Comparison of ENCODE assay signal across 29 cellular contexts in the genomic region with DNA sequence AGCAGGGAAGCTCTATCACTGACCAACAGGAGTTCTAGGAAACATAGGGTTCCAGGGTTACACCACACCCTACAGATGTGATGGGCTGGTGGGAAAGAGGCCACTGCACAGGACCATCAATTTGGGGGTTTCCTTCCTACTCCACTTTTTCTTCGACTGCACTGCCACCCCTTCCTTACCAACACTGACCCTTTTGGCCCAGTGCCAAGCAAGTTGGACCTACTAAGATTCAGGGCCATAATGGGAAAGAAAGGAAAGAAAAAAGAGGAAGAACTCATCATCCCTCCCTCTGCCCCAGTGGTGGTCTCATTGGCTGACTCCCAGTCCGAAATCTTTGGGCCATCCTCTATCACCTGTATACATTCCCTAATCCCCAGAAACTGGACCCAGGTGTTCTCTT. TPM values are rescaled to one million over a fixed set of nuclear protein-coding genes. Genes with fewer than 3 reads are reported as not detected.
DNase-seq lines count a peak whose midpoint lies in the region; ATAC-seq, FAIRE-seq and TF ChIP-seq lines count a peak whose summit lies in the region.
"Had no signal": no experiment of that assay in that cellular context is flagged by ENCODE, and none has a peak within 500 bp of the region (broad histone marks: within the 10 kb centered on the region; RNA-seq: fewer than 3 reads in every experiment).

No MANE protein-coding gene starts in this region.

- POLR2A ChIA-PET in HepG2 (lab: Yijun Ruan, JAX), result no interaction called here
- POLR2A ChIA-PET in K562 (lab: Yijun Ruan, JAX), result no interaction called here

- H2AFZ ChIP-seq in HepG2 (ENCODE audit: low read length) (no peak overlapping the region), K562 (ENCODE audit: low read depth, low read length) (no peak overlapping the region)

- in situ Hi-C loops in HepG2 (cut with HindIII; ENCODE audit: extremely low pct_ligation_motif_present, low pct_unique_long_range_greater_than_20kb) (no loop called here), K562 (cut with MboI) (no loop called here)

- H3K79me2 ChIP-seq in HepG2 (ENCODE audit: insufficient read depth, low read length), result no peaks in the 10 kb centered on the region
- no peaks in the 10 kb centered on the region for H3K79me2 ChIP-seq in K562 (ENCODE audit: control insufficient read depth, insufficient read depth, low read length)
- no peaks in the 10 kb centered on the region for H3K79me2 ChIP-seq in mesendoderm (ENCODE audit: control insufficient read depth, insufficient read depth, low read length)

- H2BK120ac ChIP-seq in mesendoderm (ENCODE audit: low read depth, low read length), result no peak overlapping the region

- H3K27ac ChIP-seq in HepG2 (ENCODE audit: extremely low read length, insufficient read depth, low read length) (no peak overlapping the region), right lobe of liver (no peak overlapping the region), K562 (ENCODE audit: extremely low read depth, low read depth, low read length) (no peak overlapping the region), mesendoderm (ENCODE audit: low read depth, low read length) (no peak overlapping the region)
- H3K27ac ChIP-seq: BLaER1 had no signal

- H2BK5ac ChIP-seq in mesendoderm (ENCODE audit: low read length), result no peak overlapping the region

- H3K79me1 ChIP-seq in mesendoderm (ENCODE audit: low read length), result no peaks in the 10 kb centered on the region

- H3K9me3 ChIP-seq in HepG2 (ENCODE audit: low read length) (no peaks in the 10 kb centered on the region), right lobe of liver (no peaks in the 10 kb centered on the region), K562 (replicated peaks; ENCODE audit: control insufficient read depth, insufficient read depth, low read depth, low read length) (no peaks in the 10 kb centered on the region)
- H3K9me3 ChIP-seq: BE2C, BLaER1 had no signal

- no peak overlapping the region for H2BK15ac ChIP-seq in mesendoderm (replicated peaks; ENCODE audit: low read depth)

- H2AK5ac ChIP-seq in mesendoderm (ENCODE audit: low read length), result no peak overlapping the region

- CTCF ChIA-PET in HepG2 (lab: Yijun Ruan, JAX; ENCODE audit: low intra/inter-chr PET ratio, low total read pairs) (no interaction called here), K562 (lab: Yijun Ruan, JAX; ENCODE audit: low intra/inter-chr PET ratio) (no interaction called here)

- H4K5ac ChIP-seq in mesendoderm (ENCODE audit: low read length), result no peak overlapping the region

- H3K23ac ChIP-seq in mesendoderm (ENCODE audit: low read length), result no peak overlapping the region

- no peak overlapping the region for H3K56ac ChIP-seq in mesendoderm (ENCODE audit: low read length)

- TF ChIP-seq RAD21 in HepG2 (CRISPR knock-in tag; IDR thresholded peaks at IDR 0.05) (no peak), K562 (CRISPR knock-in tag; conservative IDR thresholded peaks at IDR 0.05 in 1 of 2, IDR thresholded peaks at IDR 0.05 in 1 of 2) (no peak)

- H3K36me3 Mint-ChIP-seq in mesothelial cell of epicardium, result no peaks in the 10 kb centered on the region
- H3K36me3 Mint-ChIP-seq: CD14-positive monocyte; CD4-positive, alpha-beta memory T cell had no signal

- H3K4ac ChIP-seq in mesendoderm (ENCODE audit: low read depth, low read length), result peak overlapping the region; percentile 50

- ATAC-seq in HepG2, result no peak
- no peak for ATAC-seq in right lobe of liver
- no peak for ATAC-seq in K562
- no peak for ATAC-seq in GM18511 (IDR thresholded peaks at IDR 0.05; ENCODE audit: unreplicated experiment)
- ATAC-seq: GM12878 had no signal

- H3K9me1 ChIP-seq in K562 (ENCODE audit: control insufficient read depth, insufficient read depth, low read length), result no peaks in the 10 kb centered on the region

- H3K4me2 ChIP-seq in HepG2 (ENCODE audit: low read depth, low read length) (no peak overlapping the region), K562 (ENCODE audit: insufficient read depth, low read length) (no peak overlapping the region), mesendoderm (ENCODE audit: low read length) (no peak overlapping the region)
- H3K4me2 ChIP-seq: BLaER1 had no signal

- H4K8ac ChIP-seq in mesendoderm (ENCODE audit: low read depth, low read length), result no peak overlapping the region

- H3K9me3 Mint-ChIP-seq in mesothelial cell of epicardium, result peaks cover 3% of the 10 kb centered on the region

- H3K27me3 Mint-ChIP-seq in mesothelial cell of epicardium (ENCODE audit: low read depth), result peaks cover 12% of the 10 kb centered on the region

- H3K18ac ChIP-seq in mesendoderm (ENCODE audit: low read length), result peak overlapping the region; percentile 62

- no peak overlapping the region for H3K9ac ChIP-seq in HepG2 (ENCODE audit: insufficient read depth, low read depth, low read length)
- no peak overlapping the region for H3K9ac ChIP-seq in K562 (ENCODE audit: insufficient read depth in 1 of 2, low read depth in 2 of 2, low read length in 2 of 2)
- H3K9ac ChIP-seq in mesendoderm (ENCODE audit: low read length), result no peak overlapping the region
- H3K9ac ChIP-seq: BLaER1 had no signal

- intact Hi-C loops in HepG2 (cut with micrococcal nuclease; ENCODE audit: unreplicated experiment), result no loop called here
- intact Hi-C loops in right lobe of liver (cut with DNase I), result no loop called here
- intact Hi-C loops in K562 (cut with micrococcal nuclease), result no loop called here

- no peak for TF ChIP-seq EP300 in HepG2 (IDR thresholded peaks at IDR 0.05; ENCODE audit: low read depth in 2 of 2, low read length in 2 of 2)
- TF ChIP-seq EP300 in HepG2 (CRISPR knock-in tag; IDR thresholded peaks at IDR 0.05; ENCODE audit: borderline replicate concordance), result no peak
- TF ChIP-seq EP300 in K562 (IDR thresholded peaks at IDR 0.05; ENCODE audit: low read length), result no peak

- no peaks in the 10 kb centered on the region for H3K36me3 ChIP-seq in HepG2 (replicated peaks in 1 of 2; ENCODE audit: control insufficient read depth in 1 of 2, insufficient read depth in 2 of 2, low read length in 2 of 2)
- no peaks in the 10 kb centered on the region for H3K36me3 ChIP-seq in right lobe of liver
- no peaks in the 10 kb centered on the region for H3K36me3 ChIP-seq in K562 (ENCODE audit: control insufficient read depth, insufficient read depth, low read length)
- H3K36me3 ChIP-seq in mesendoderm (ENCODE audit: control insufficient read depth, insufficient read depth, low read length), result no peaks in the 10 kb centered on the region
- H3K36me3 ChIP-seq: BE2C, BLaER1 had no signal

- H3K27me3 ChIP-seq in HepG2 (ENCODE audit: control insufficient read depth in 1 of 2, insufficient read depth in 2 of 2, low read length in 2 of 2) (no peaks in the 10 kb centered on the region; a peak in 1 of 5 replicates), right lobe of liver (no peaks in the 10 kb centered on the region), K562 (ENCODE audit: control insufficient read depth in 2 of 2, insufficient read depth in 2 of 2, low read length in 2 of 2) (no peaks in the 10 kb centered on the region; a peak in 1 of 5 replicates), mesendoderm (ENCODE audit: insufficient read depth, low read length, poor library complexity) (no peaks in the 10 kb centered on the region)
- H3K27me3 ChIP-seq: BLaER1 had no signal

- BruUV-seq in HepG2 (replicated peaks; lab: Mats Ljungman, UMichigan) (no TSS peak), K562 (replicated peaks; lab: Mats Ljungman, UMichigan) (no TSS peak)

- H3K4me1 ChIP-seq in HepG2 (ENCODE audit: insufficient read depth, low read length) (peaks cover 29% of the 10 kb centered on the region), right lobe of liver (peaks cover 0 to 17% (median 4%) of the 10 kb centered on the region in 4 donors), K562 (replicated peaks in 1 of 2; ENCODE audit: control insufficient read depth in 2 of 2, insufficient read depth in 2 of 2, low read length in 2 of 2) (no peaks in the 10 kb centered on the region), mesendoderm (ENCODE audit: control insufficient read depth, low read depth, low read length) (peaks cover 8% of the 10 kb centered on the region)
- H3K4me1 ChIP-seq: BE2C, BLaER1 had no signal

- no peak overlapping the region for H3K4me3 Mint-ChIP-seq in mesothelial cell of epicardium
- H3K4me3 Mint-ChIP-seq: CD14-positive monocyte; CD4-positive, alpha-beta memory T cell; CD4-positive, CD25-positive, alpha-beta regulatory T cell; CD8-positive, alpha-beta memory T cell had no signal

- DNase-seq in HepG2 (ENCODE audit: low spot score) (no peak), right lobe of liver (no peak), K562 (ENCODE audit: extremely low read depth in 1 of 4, low spot score in 3 of 4) (no peak), mesendoderm (no peak), mesothelial cell of epicardium (ENCODE audit: low spot score in 2 of 2, unreplicated experiment in 2 of 2) (no peak)
- DNase-seq: BE2C; C1 segment of cervical spinal cord; CD4-positive, alpha-beta memory T cell; CD4-positive, CD25-positive, alpha-beta regulatory T cell; CD8-positive, alpha-beta memory T cell; COR-L47; DMS 273 treated with DMSO at 0.1 percent for 48 hours; DMS153; DMS53; DMS79; DND-41; GDM1 had no signal

- H4K20me1 ChIP-seq in HepG2 (ENCODE audit: insufficient read depth, low read length), result no peaks in the 10 kb centered on the region
- H4K20me1 ChIP-seq in K562 (replicated peaks; ENCODE audit: control insufficient read depth, insufficient read depth, low read length), result no peaks in the 10 kb centered on the region
- H4K20me1 ChIP-seq: BLaER1 had no signal

- H3K4me3 ChIP-seq in HepG2 (replicated peaks in 1 of 3; ENCODE audit: insufficient read depth in 1 of 3, low read depth in 2 of 3, low read length in 3 of 3) (no peak overlapping the region), right lobe of liver (no peak overlapping the region), K562 (no peak overlapping the region), mesendoderm (ENCODE audit: low read length) (no peak overlapping the region)
- H3K4me3 ChIP-seq: BLaER1, GM12878 had no signal

- WGBS in HepG2 (ENCODE audit: low lambda C conversion rate), result 58% methylated on average over 2 of the region's 2 CpGs
- WGBS in right lobe of liver (ENCODE audit: insufficient coverage, low coverage, low lambda C conversion rate, missing lambda C conversion rate), result 79% methylated on average over 2 of the region's 2 CpGs
- WGBS in K562 (ENCODE audit: insufficient coverage, low coverage, missing lambda C conversion rate), result 0% methylated on average over 1 of the region's 2 CpGs
- no CpG with 5 or more reads among the region's 2 CpGs for WGBS in mesendoderm (ENCODE audit: extremely low coverage, insufficient coverage, low lambda C conversion rate)

- peaks cover 6% of the 10 kb centered on the region for H3K4me1 Mint-ChIP-seq in mesothelial cell of epicardium
- H3K4me1 Mint-ChIP-seq: CD4-positive, alpha-beta memory T cell; CD4-positive, CD25-positive, alpha-beta regulatory T cell; CD8-positive, alpha-beta memory T cell had no signal

- FAIRE-seq in HepG2 (lab: Jason Lieb, UNC), result no peak
- no peak for FAIRE-seq in K562 (lab: Jason Lieb, UNC)
- FAIRE-seq: A204.1, GM12878, GM12892, GM18507, GM19239 had no signal

- TF ChIP-seq POLR2A in HepG2 (IDR thresholded peaks at IDR 0.05; ENCODE audit: insufficient read depth in 1 of 2, low read depth in 2 of 2, low read length in 2 of 2), result no peak
- no peak for TF ChIP-seq POLR2A in right lobe of liver (IDR thresholded peaks at IDR 0.05)
- no peak for TF ChIP-seq POLR2A in K562 (conservative IDR thresholded peaks at IDR 0.05)

- no peak overlapping the region for H3K27ac Mint-ChIP-seq in mesothelial cell of epicardium
- H3K27ac Mint-ChIP-seq: CD14-positive monocyte; CD4-positive, CD25-positive, alpha-beta regulatory T cell; CD8-positive, alpha-beta memory T cell had no signal

- TF ChIP-seq CTCF in HepG2 (CRISPR knock-in tag; IDR thresholded peaks at IDR 0.05) (no peak), right lobe of liver (IDR thresholded peaks at IDR 0.05) (no peak), K562 (IDR thresholded peaks at IDR 0.05 in 2 of 3, conservative IDR thresholded peaks at IDR 0.05 in 1 of 3; ENCODE audit: insufficient read depth in 2 of 3, low read depth in 1 of 3, low read length in 3 of 3) (no peak), mesothelial cell of epicardium (IDR thresholded peaks at IDR 0.05; ENCODE audit: unreplicated experiment) (no peak)

RNA-seq across cellular contexts. Expression of a gene that starts 6.1 kb away (rescaled TPM):
- total RNA-seq in HepG2 (2016; rRNA removed; fragmentation: Illumina TruSeq; extraction: Trizol), result not detected in 2 replicates
- total RNA-seq in HepG2 (2016; cell fraction: cytosol; rRNA removed; fragmentation: Illumina TruSeq; extraction: Trizol; ENCODE audit: low read depth), result not detected in 2 replicates
- not detected in 2 replicates for total RNA-seq in HepG2 (2016; cell fraction: insoluble cytoplasmic fraction; rRNA removed; fragmentation: Illumina TruSeq; extraction: Trizol)
- total RNA-seq in HepG2 (2016; cell fraction: membrane; rRNA removed; fragmentation: Illumina TruSeq; extraction: Trizol), result not detected in 2 replicates
- total RNA-seq in HepG2 (2016; cell fraction: nucleus; rRNA removed; fragmentation: Illumina TruSeq; extraction: Trizol), result not detected in 2 replicates
- polyA plus RNA-seq in HepG2 (2011; rRNA removed), result not detected in 2 replicates
- not detected in 2 replicates for polyA plus RNA-seq in HepG2 (2011; cell fraction: cytosol; rRNA removed)
- polyA plus RNA-seq in HepG2 (2011; cell fraction: nucleus; rRNA removed), result 0.06 TPM in 1 of 2 replicates, not detected in the other
- 0.04 TPM in 1 of 2 replicates, not detected in the other for polyA plus RNA-seq in HepG2 (2012)
- polyA plus RNA-seq in HepG2 (2016; cell fraction: cytosol; fragmentation: Illumina TruSeq; extraction: Trizol; ENCODE audit: low read depth), result not detected in 2 replicates
- polyA plus RNA-seq in HepG2 (2016; cell fraction: insoluble cytoplasmic fraction; fragmentation: Illumina TruSeq; extraction: Trizol; ENCODE audit: low read depth), result not detected in 2 replicates
- polyA plus RNA-seq in HepG2 (2016; cell fraction: membrane; fragmentation: Illumina TruSeq; extraction: Trizol; ENCODE audit: low read depth), result not detected in 2 replicates
- 0.13 and 0.29 TPM in 2 replicates for polyA plus RNA-seq in HepG2 (2016; cell fraction: nucleus; fragmentation: Illumina TruSeq; extraction: Trizol; ENCODE audit: insufficient read depth, low read depth)
- polyA minus RNA-seq in HepG2 (2011; rRNA and poly(A)+ RNA removed; ENCODE audit: low replicate concordance), result not detected in 2 replicates
- not detected in 2 replicates for polyA minus RNA-seq in HepG2 (2011; cell fraction: cytosol; rRNA and poly(A)+ RNA removed)
- polyA minus RNA-seq in HepG2 (2011; cell fraction: nucleus; rRNA and poly(A)+ RNA removed), result not detected in 2 replicates
- not detected for total RNA-seq in right lobe of liver
- total RNA-seq in K562 (2011; cell fraction: chromatin; rRNA removed; ENCODE audit: low replicate concordance), result not detected in 2 replicates
- total RNA-seq in K562 (2011; cell fraction: nucleolus; rRNA removed), result not detected in 2 replicates
- not detected in 2 replicates for total RNA-seq in K562 (2011; cell fraction: nucleoplasm; rRNA removed)
- not detected in 2 replicates for total RNA-seq in K562 (2014; rRNA removed)
- total RNA-seq in K562 (2014; rRNA removed; fragmentation: Illumina TruSeq; extraction: Trizol), result not detected in 2 replicates
- total RNA-seq in K562 (2015; rRNA removed; fragmentation: Illumina TruSeq; extraction: Trizol), result not detected in 2 replicates
- not detected in 2 replicates for total RNA-seq in K562 (2021)
- polyA plus RNA-seq in K562 (2011; rRNA removed), result not detected in 2 replicates
- not detected in 2 replicates for polyA plus RNA-seq in K562 (2011; cell fraction: cytosol; rRNA removed)
- not detected in 2 replicates for polyA plus RNA-seq in K562 (2011; cell fraction: nucleus; rRNA removed)
- polyA plus RNA-seq in K562 (2012), result 0.04 TPM in 1 of 2 replicates, not detected in the other
- not detected in 2 replicates for polyA plus RNA-seq in K562 (2014; fragmentation: Illumina TruSeq; extraction: Trizol)
- not detected for polyA plus RNA-seq in K562 (2014; fragmentation: Nextera tagmentation; extraction: Ambion mirVana)
- not detected in 2 replicates for polyA plus RNA-seq in K562 (2014; rRNA removed)
- polyA minus RNA-seq in K562 (2011; rRNA and poly(A)+ RNA removed), result 0.04 TPM in 1 of 2 replicates, not detected in the other
- not detected in 2 replicates for polyA minus RNA-seq in K562 (2011; cell fraction: cytosol; rRNA and poly(A)+ RNA removed)
- polyA minus RNA-seq in K562 (2011; cell fraction: nucleus; rRNA and poly(A)+ RNA removed), result not detected in 2 replicates
- polyA plus RNA-seq in mesendoderm (2013, experiment 1 of 2), result 0.01 TPM
- polyA plus RNA-seq in mesendoderm (2013, experiment 2 of 2), result 0.01 TPM
- total RNA-seq in mesothelial cell of epicardium, result not detected in 3 replicates
- total RNA-seq: A673; CD8-positive, alpha-beta memory T cell; Daoy; G401; GM12878 had no signal
- polyA plus RNA-seq: AG04450; CD14-positive monocyte; CD4-positive, alpha-beta memory T cell; CD4-positive, CD25-positive, alpha-beta regulatory T cell; CD8-positive, alpha-beta memory T cell had no signal
